ENCODE assay signal across 8 cellular contexts in the genomic region with DNA sequence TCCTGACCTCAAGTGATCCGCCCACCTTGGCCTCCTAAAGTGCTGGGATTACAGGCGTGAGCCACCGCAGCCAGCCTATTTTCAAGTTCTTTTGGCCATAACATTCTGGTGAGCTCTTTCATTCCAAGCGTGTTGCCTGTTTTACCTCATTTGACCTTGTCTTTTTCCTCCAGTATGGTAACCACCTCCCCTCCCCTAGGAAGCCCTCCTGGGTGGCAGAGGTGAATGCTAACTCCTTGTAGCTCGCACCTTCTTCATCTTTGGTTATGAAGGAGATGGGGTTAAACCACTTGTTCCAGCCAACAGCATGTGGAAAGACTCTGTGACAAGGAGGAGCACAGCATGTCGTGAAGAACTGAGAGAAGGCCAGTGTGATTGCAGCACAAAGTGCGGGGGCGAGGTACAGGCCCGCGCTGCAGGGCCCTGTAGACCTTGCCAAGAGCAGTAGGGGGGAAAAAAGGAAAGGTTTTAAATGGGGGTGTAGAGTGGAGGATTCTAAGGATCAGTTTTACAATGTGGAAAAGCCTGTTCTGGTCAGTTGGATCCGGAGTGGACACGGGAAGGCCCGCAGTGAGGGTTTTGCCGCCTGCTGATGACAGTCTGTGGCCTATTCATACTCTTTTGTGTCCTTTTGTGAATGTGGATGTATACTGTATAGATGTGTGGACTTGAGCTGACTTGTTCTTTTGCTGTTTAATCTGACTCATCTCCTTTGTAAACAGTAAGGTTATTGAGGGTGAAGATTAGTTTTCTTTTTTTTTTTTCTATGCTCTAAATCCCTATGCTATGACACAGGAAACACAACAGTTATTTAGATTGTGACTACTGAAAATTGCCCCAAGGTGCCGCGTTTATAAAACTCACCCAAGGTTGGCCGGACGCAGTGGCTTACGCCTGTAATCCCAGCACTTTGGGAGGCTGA. TPM values are rescaled to one million over a fixed set of nuclear protein-coding genes. Genes with fewer than 3 reads are reported as not detected.
A peak's percentile ranks its signal among the peaks of the same experiment; 100 is the strongest.
DNase-seq lines count a peak whose midpoint lies in the region; ATAC-seq and TF ChIP-seq lines count a peak whose summit lies in the region.

No MANE protein-coding gene starts in this region.

- H3K27ac Mint-ChIP-seq in HFFc6 = peak overlapping the region; percentile 97

- H3K27ac ChIP-seq in thoracic aorta = peak overlapping the region; percentile 57 to 74

- H3K4me1 ChIP-seq in thoracic aorta (ENCODE audit: control insufficient read depth in 1 of 2, low read depth in 2 of 2) = peaks cover 9 to 27% of the 10 kb centered on the region in 2 donors

- H3K36me3 ChIP-seq in thoracic aorta = no peaks in the 10 kb centered on the region

- DNase-seq in HFFc6 = peak; percentile 94
- peak; percentile 88 for DNase-seq in amniotic epithelial cell (ENCODE audit: low read depth)
- DNase-seq in iPS-NIHi11 (ENCODE audit: low spot score) = peak; percentile 39
- DNase-seq in thoracic aorta (ENCODE audit: low spot score) = no peak
- DNase-seq in NCI-H1930 (lab: John Stamatoyannopoulos, UW) = no peak
- DNase-seq in NOMO-1 treated with DMSO at 0.1 percent for 48 hours (lab: John Stamatoyannopoulos, UW; ENCODE audit: unreplicated experiment) = no peak

- no peaks in the 10 kb centered on the region; the same call in 1 of the 2 replicates for H3K9me3 Mint-ChIP-seq in HFFc6

- peaks cover 3% of the 10 kb centered on the region; the same call in 1 of the 2 replicates for H3K27me3 Mint-ChIP-seq in HFFc6 (ENCODE audit: insufficient read depth)

- no peaks in the 10 kb centered on the region for H3K9me3 ChIP-seq in thoracic aorta

- H3K27me3 ChIP-seq in thoracic aorta (replicated peaks; ENCODE audit: insufficient read depth) = no peaks in the 10 kb centered on the region

- H3K4me3 Mint-ChIP-seq in HFFc6 = peak overlapping the region; percentile 48

- no peak for TF ChIP-seq CTCF in HFFc6 (IDR thresholded peaks at IDR 0.05)
- TF ChIP-seq CTCF in thoracic aorta (IDR thresholded peaks at IDR 0.05) = no peak

- H3K4me1 Mint-ChIP-seq in HFFc6 (ENCODE audit: low read depth) = peaks cover 29% of the 10 kb centered on the region

- ATAC-seq in thoracic aorta (ENCODE audit: insufficient number of reproducible peaks, low FRiP score, low read depth) = peak; percentile 32
- ATAC-seq in GM19463 (IDR thresholded peaks at IDR 0.05; ENCODE audit: unreplicated experiment) = no peak
- no peak for ATAC-seq in GM18505 (IDR thresholded peaks at IDR 0.05; ENCODE audit: unreplicated experiment)

- H3K4me3 ChIP-seq in thoracic aorta = no peak overlapping the region

- TF ChIP-seq POLR2A in GM18505 (IDR thresholded peaks at IDR 0.05; ENCODE audit: borderline replicate concordance, extremely low read depth, insufficient read depth, insufficient read length) = no peak

- H3K36me3 Mint-ChIP-seq in HFFc6 (ENCODE audit: low read depth) = peaks cover 4% of the 10 kb centered on the region; the same call in 1 of the 2 replicates

RNA-seq across cellular contexts. Expression of a gene that starts 7.5 kb away (rescaled TPM):
- 1 to 10 TPM; 7.3 to 9.9 (median 8.8) TPM for total RNA-seq in HFFc6 (2021; fragmentation: NEBNext Ultra II Directional; extraction: Animal tissue kit (Norgen Biotek cat#: 25700))
- 10 to 100 TPM in 1 of 2 donors, 1 to 10 TPM in 1; 9.3 to 17.6 TPM for total RNA-seq in thoracic aorta

RNA-seq across cellular contexts. Expression of a gene that starts 33.1 kb away (rescaled TPM):
- 100 to 1,000 TPM; 115 to 147 (median 144) TPM for total RNA-seq in HFFc6 (2021; fragmentation: NEBNext Ultra II Directional; extraction: Animal tissue kit (Norgen Biotek cat#: 25700))
- 10 to 100 TPM; 56.3 to 97.3 TPM for total RNA-seq in thoracic aorta

RNA-seq across cellular contexts. Expression of a gene that starts 47.4 kb away (rescaled TPM):
- 1 to 10 TPM; 6.0 to 8.4 (median 7.1) TPM for total RNA-seq in HFFc6 (2021; fragmentation: NEBNext Ultra II Directional; extraction: Animal tissue kit (Norgen Biotek cat#: 25700))
- total RNA-seq in thoracic aorta = 10 to 100 TPM; 22.2 to 39.5 TPM

Comparison
In these comparisons a context has a peak if more than half of its experiments do, and no peak if none do; other contexts are left out.
1. DNase-seq: peak in HFFc6 (single experiment), amniotic epithelial cell (single experiment) and iPS-NIHi11 (single experiment); none in thoracic aorta (single experiment), NCI-H1930 (0 of 2) and NOMO-1 treated with DMSO at 0.1 percent for 48 hours (single experiment).